22 cellular contexts compared by ENCODE assay signal in the genomic region with DNA sequence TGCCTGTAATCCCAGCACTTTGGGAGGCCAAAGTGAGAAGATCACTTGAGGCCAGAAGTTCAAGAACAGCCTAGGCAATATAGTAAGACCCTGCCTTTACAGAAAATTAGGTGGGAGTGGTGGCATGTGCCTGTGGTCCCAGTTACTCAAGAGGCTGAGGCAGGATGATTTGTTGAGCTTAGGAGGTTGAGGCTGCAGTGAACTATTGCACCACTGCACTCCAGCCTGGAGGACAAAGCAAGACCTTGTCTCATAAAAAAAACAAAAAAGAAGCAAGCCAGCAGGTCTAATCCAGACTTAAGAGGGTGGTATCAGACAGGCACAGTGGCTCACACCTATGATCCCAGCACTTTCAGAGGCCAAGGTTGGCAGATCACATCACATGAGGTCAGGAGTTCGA.
"Had no signal": no experiment of that assay in that cellular context is flagged by ENCODE, and none has a peak within 500 bp of the region (broad histone marks: within the 10 kb centered on the region; RNA-seq: fewer than 3 reads in every experiment).

No MANE protein-coding gene starts in this region.

- H3K27me3 Mint-ChIP-seq: effector memory CD8-positive, alpha-beta T cell; stimulated activated naive CD8-positive, alpha-beta T cell treated with anti-CD3 and anti-CD28 coated beads, Interleukin-15, amount 100 ng/mL, for 72 hours had no signal

- H3K4me1 Mint-ChIP-seq: natural killer cell; stimulated activated naive CD8-positive, alpha-beta T cell treated with anti-CD3 and anti-CD28 coated beads, Interleukin-15, amount 100 ng/mL, for 72 hours had no signal

- H3K36me3 Mint-ChIP-seq: natural killer cell had no signal

- H3K27ac Mint-ChIP-seq: effector memory CD8-positive, alpha-beta T cell; natural killer cell; stimulated activated naive CD8-positive, alpha-beta T cell treated with anti-CD3 and anti-CD28 coated beads, Interleukin-15, amount 100 ng/mL, for 72 hours had no signal

- H3K9me3 Mint-ChIP-seq: effector memory CD8-positive, alpha-beta T cell; natural killer cell; stimulated activated naive CD8-positive, alpha-beta T cell treated with anti-CD3 and anti-CD28 coated beads, Interleukin-15, amount 100 ng/mL, for 72 hours had no signal

- H3K4me3 ChIP-seq: coronary artery, esophagus squamous epithelium, left lung, ovary, psoas muscle, skin epidermis, suprapubic skin, transverse colon, upper lobe of right lung, uterus had no signal

- H3K4me3 Mint-ChIP-seq: effector memory CD8-positive, alpha-beta T cell; natural killer cell; stimulated activated naive CD8-positive, alpha-beta T cell treated with anti-CD3 and anti-CD28 coated beads, Interleukin-15, amount 100 ng/mL, for 72 hours had no signal

- DNase-seq: dermis blood vessel endothelial cell; effector memory CD8-positive, alpha-beta T cell; erythroblast; esophagus squamous epithelium; head of caudate nucleus; left cardiac atrium; left lung; natural killer cell; occipital lobe; ovary; psoas muscle; right cardiac atrium; stimulated activated CD4-positive, alpha-beta T cell treated with anti-CD3 and anti-CD28 coated beads, Interleukin-15, amount 100 ng/mL, for 24 hours; stimulated activated CD4-positive, alpha-beta T cell treated with anti-CD3 and anti-CD28 coated beads, Interleukin-2, amount 100 ng/mL, for 48 hours; stimulated activated naive CD4-positive, alpha-beta T cell; stimulated activated naive CD8-positive, alpha-beta T cell treated with anti-CD3 and anti-CD28 coated beads, Interleukin-15, amount 100 ng/mL, for 72 hours; transverse colon; upper lobe of right lung; uterus had no signal

- ATAC-seq: effector memory CD8-positive, alpha-beta T cell; left cardiac atrium; left lung; natural killer cell; psoas muscle; right cardiac atrium; stimulated activated naive CD8-positive, alpha-beta T cell treated with anti-CD3 and anti-CD28 coated beads, Interleukin-15, amount 100 ng/mL, for 72 hours; upper lobe of right lung had no signal
